ENCODE assay signal across 9 cellular contexts in genomic region chr9:128917151-128917849, GRCh38. TPM values are rescaled to one million over a fixed set of nuclear protein-coding genes. Genes with fewer than 3 reads are reported as not detected.
DNase-seq lines count a peak whose midpoint lies in the region; ATAC-seq and TF ChIP-seq lines count a peak whose summit lies in the region.
"Had no signal": no experiment of that assay in that cellular context is flagged by ENCODE, and none has a peak within 500 bp of the region (broad histone marks: within the 10 kb centered on the region; RNA-seq: fewer than 3 reads in every experiment).

No MANE protein-coding gene starts in this region.

- no peaks in the 10 kb centered on the region for H3K27me3 ChIP-seq in upper lobe of right lung

- peak overlapping the region; percentile 100 for H3K27ac ChIP-seq in epithelial cell of prostate
- peak overlapping the region; percentile 87 for H3K27ac ChIP-seq in upper lobe of right lung

- TF ChIP-seq CTCF in mucosa of descending colon (IDR thresholded peaks at IDR 0.05) (no peak), upper lobe of right lung (IDR thresholded peaks at IDR 0.05) (no peak)

- peaks cover 14% of the 10 kb centered on the region for H3K4me1 ChIP-seq in mucosa of descending colon (ENCODE audit: low read depth)
- peaks cover 75% of the 10 kb centered on the region for H3K4me1 ChIP-seq in upper lobe of right lung

- ATAC-seq in mucosa of descending colon (peak; percentile 62), upper lobe of right lung (peak; percentile 59), GM21367 (IDR thresholded peaks at IDR 0.05; ENCODE audit: unreplicated experiment) (no peak)

- H3K4me3 ChIP-seq in mucosa of descending colon (no peak overlapping the region), upper lobe of right lung (peak overlapping the region; percentile 19)

- no peaks in the 10 kb centered on the region for H3K36me3 ChIP-seq in mucosa of descending colon (ENCODE audit: low read depth)
- peaks cover 18% of the 10 kb centered on the region for H3K36me3 ChIP-seq in upper lobe of right lung

- intact Hi-C loops in mucosa of descending colon (cut with DNase I, micrococcal nuclease) (no loop called here), upper lobe of right lung (cut with DNase I) (no loop called here)

- peak; percentile 23 for DNase-seq in NCI-H1694 (lab: John Stamatoyannopoulos, UW)
- DNase-seq in NCI-H1694 treated with DMSO at 0.1 percent for 48 hours (lab: John Stamatoyannopoulos, UW): no peak
- no peak for DNase-seq in epithelial cell of prostate (ENCODE audit: low read depth, low spot score)
- peak; percentile 58 to 66 (median 63) for DNase-seq in mucosa of descending colon
- DNase-seq in upper lobe of right lung: peak; percentile 89
- DNase-seq in activated CD4-positive, alpha-beta T cell treated with anti-CD3 and anti-CD28 coated beads, Interleukin-2, amount 50 U/mL, for 4 hours: no peak
- DNase-seq in NCI-H774 (lab: John Stamatoyannopoulos, UW): no peak
- DNase-seq: activated CD4-positive, alpha-beta T cell treated with anti-CD3 and anti-CD28 coated beads, Interleukin-2, amount 50 U/mL, for 1 hour had no signal

- H3K9me3 ChIP-seq in mucosa of descending colon (no peaks in the 10 kb centered on the region), upper lobe of right lung (no peaks in the 10 kb centered on the region)

RNA-seq across cellular contexts. Expression of gene PHYHD1, which starts 3.5 kb away (rescaled TPM):
- total RNA-seq in mucosa of descending colon (10 to 100 TPM in 1 of 3 donors, 1 to 10 TPM in 2; 2.2 to 19.0 (median 5.2) TPM), upper lobe of right lung (46.5 TPM)

RNA-seq across cellular contexts. Expression of gene DOLK, which starts 30.1 kb away (rescaled TPM):
- 1 to 10 TPM; 8.7 to 9.9 (median 9.7) TPM for total RNA-seq in mucosa of descending colon
- 15.5 TPM for total RNA-seq in upper lobe of right lung

RNA-seq across cellular contexts. Expression of gene NUP188, which starts 30.2 kb away (rescaled TPM):
- total RNA-seq in mucosa of descending colon (10 to 100 TPM; 24.4 to 36.7 (median 30.4) TPM), upper lobe of right lung (49.6 TPM)

RNA-seq across cellular contexts. Expression of gene LRRC8A, which starts 35.4 kb away (rescaled TPM):
- total RNA-seq in mucosa of descending colon: 10 to 100 TPM; 25.3 to 48.5 (median 25.4) TPM
- 68.1 TPM for total RNA-seq in upper lobe of right lung

RNA-seq across cellular contexts. Expression of gene KYAT1, which starts 35.5 kb away (rescaled TPM):
- 1 to 10 TPM; 1.9 to 6.4 (median 2.9) TPM for total RNA-seq in mucosa of descending colon
- 6.6 TPM for total RNA-seq in upper lobe of right lung

Comparison
In these comparisons a context has a peak if more than half of its experiments do, and no peak if none do; other contexts are left out.
1. DNase-seq: peak in NCI-H1694 (single experiment), mucosa of descending colon (3 of 3) and upper lobe of right lung (single experiment); none in NCI-H1694 treated with DMSO at 0.1 percent for 48 hours (single experiment), epithelial cell of prostate (single experiment), activated CD4-positive, alpha-beta T cell treated with anti-CD3 and anti-CD28 coated beads, Interleukin-2, amount 50 U/mL, for 4 hours (0 of 2) and NCI-H774 (single experiment).